In genomic region chr9:78236511-78236950, GRCh38 we compare ENCODE assay signal across 8 cellular contexts. TPM values are rescaled to one million over a fixed set of nuclear protein-coding genes. Genes with fewer than 3 reads are reported as not detected.
DNase-seq lines count a peak whose midpoint lies in the region; ATAC-seq, FAIRE-seq and TF ChIP-seq lines count a peak whose summit lies in the region.

No MANE protein-coding gene starts in this region.

- H3K9me1 ChIP-seq in keratinocyte (ENCODE audit: control insufficient read depth, extremely low read depth, insufficient read depth, low read length) = no peaks in the 10 kb centered on the region

- H3K9ac ChIP-seq in keratinocyte (ENCODE audit: control insufficient read depth, extremely low read depth, insufficient read depth, low read length) = peak overlapping the region; percentile 84

- no peaks in the 10 kb centered on the region for H3K4me1 ChIP-seq in ascending aorta
- H3K4me1 ChIP-seq in keratinocyte (ENCODE audit: control insufficient read depth, extremely low read depth, insufficient read depth, low read length) = peaks cover 11% of the 10 kb centered on the region

- ATAC-seq in GM21529 (IDR thresholded peaks at IDR 0.05; ENCODE audit: unreplicated experiment) = peak; percentile 18

- peak overlapping the region; percentile 95 for H2AFZ ChIP-seq in keratinocyte (ENCODE audit: control insufficient read depth, low read length)

- dilution Hi-C loops in keratinocyte (cut with MboI; ENCODE audit: extremely low pct_ligation_motif_present, low sequenced_read_pairs) = no loop called here

- no peaks in the 10 kb centered on the region for H3K27me3 ChIP-seq in ascending aorta
- no peaks in the 10 kb centered on the region for H3K27me3 ChIP-seq in keratinocyte (ENCODE audit: control insufficient read depth, extremely low read depth, insufficient read depth, low read length)

- H3K9me3 ChIP-seq in ascending aorta (no peaks in the 10 kb centered on the region), keratinocyte (ENCODE audit: control insufficient read depth, low read depth, low read length) (no peaks in the 10 kb centered on the region)

- POLR2A ChIA-PET in GM10248 (lab: Yijun Ruan, JAX) = interaction anchor here (0.7 kb wide), 1 partner anchor 61 kb away, joined by 10 read pairs; no protein-coding TSS in a partner anchor

- H3K79me2 ChIP-seq in keratinocyte (ENCODE audit: control insufficient read depth, insufficient read depth, low read length) = peaks cover 16% of the 10 kb centered on the region

- H3K27ac ChIP-seq in ascending aorta (peak overlapping the region; percentile 69 to 80), keratinocyte (ENCODE audit: control insufficient read depth, insufficient read depth, low read length) (peak overlapping the region; percentile 66)

- FAIRE-seq in keratinocyte (lab: Jason Lieb, UNC) = no peak

- H3K36me3 ChIP-seq in ascending aorta (no peaks in the 10 kb centered on the region), keratinocyte (ENCODE audit: control insufficient read depth in 2 of 2, extremely low read depth in 1 of 2, insufficient read depth in 2 of 2, low read length in 2 of 2) (peaks cover 0 to 3% of the 10 kb centered on the region in 2 experiments)

- CTCF ChIA-PET in GM10248 (lab: Yijun Ruan, JAX) = no interaction called here

- H3K4me3 ChIP-seq in ascending aorta (peak overlapping the region; percentile 89 to 93), keratinocyte (ENCODE audit: control insufficient read depth in 2 of 3, extremely low read depth in 1 of 3, insufficient read depth in 2 of 3, low read depth in 1 of 3, low read length in 3 of 3) (peak overlapping the region; percentile 51 to 90 (median 59))

- TF ChIP-seq CTCF in GM10248 (IDR thresholded peaks at IDR 0.05; ENCODE audit: control extremely low read depth, extremely low read depth, low read depth, missing control alignments) (no peak), ascending aorta (IDR thresholded peaks at IDR 0.05) (no peak), keratinocyte (optimal IDR thresholded peaks at IDR 0.05 in 1 of 3, IDR thresholded peaks at IDR 0.05 in 1 of 3, conservative IDR thresholded peaks at IDR 0.05 in 1 of 3; ENCODE audit: extremely low read depth in 1 of 3, insufficient read depth in 2 of 3, low read length in 3 of 3) (no peak)

- peak overlapping the region; percentile 89 for H3K4me2 ChIP-seq in keratinocyte (ENCODE audit: control insufficient read depth, extremely low read depth, insufficient read depth, low read depth, low read length)

- intact Hi-C loops in ascending aorta (cut with DNase I) = loop anchor here (10.0 kb wide), 1 partner anchor 1062 kb away; the partner anchor contains the start of gene VPS13A

- H4K20me1 ChIP-seq in keratinocyte (ENCODE audit: control insufficient read depth, extremely low read depth, insufficient read depth, low read length) = no peaks in the 10 kb centered on the region

- DNase-seq in GM10248 (ENCODE audit: extremely low spot score) = peak; percentile 48
- DNase-seq in KG1 (lab: John Stamatoyannopoulos, UW) = peak; percentile 66
- no peak for DNase-seq in ascending aorta (ENCODE audit: low spot score in 2 of 2)
- no peak for DNase-seq in keratinocyte (ENCODE audit: low read depth, low spot score)
- peak; percentile 28 for DNase-seq in superior temporal gyrus (ENCODE audit: extremely low spot score)
- no peak for DNase-seq in DMS79 (lab: John Stamatoyannopoulos, UW)
- no peak for DNase-seq in middle frontal gyrus (ENCODE audit: extremely low spot score, low spot score)

RNA-seq across cellular contexts. Expression of gene CEP78, which starts 0.7 kb away (rescaled TPM):
- total RNA-seq in ascending aorta = 19.8 TPM
- polyA plus RNA-seq in keratinocyte = 5.1 to 13.2 TPM (median 10.1 TPM) in 3 replicates
- 6.3 TPM for polyA plus RNA-seq in keratinocyte (2011; ENCODE audit: low read depth)
- polyA plus RNA-seq in keratinocyte (2011; cell fraction: cytosol; rRNA removed) = 5.5 and 9.9 TPM in 2 replicates
- polyA plus RNA-seq in keratinocyte (2011; cell fraction: nucleus; rRNA removed) = 8.0 and 9.8 TPM in 2 replicates
- 2.3 and 10.3 TPM in 2 replicates for polyA plus RNA-seq in keratinocyte (2012; ENCODE audit: low replicate concordance)
- 2.4 to 13.2 TPM (median 5.1 TPM) in 3 replicates for polyA minus RNA-seq in keratinocyte
- polyA minus RNA-seq in keratinocyte (2011; cell fraction: cytosol; rRNA and poly(A)+ RNA removed) = 6.3 TPM
- polyA minus RNA-seq in keratinocyte (2011; cell fraction: nucleus; rRNA and poly(A)+ RNA removed) = 4.9 and 9.7 TPM in 2 replicates

Comparison
In these comparisons a context has a peak if more than half of its experiments do, and no peak if none do; other contexts are left out.
1. DNase-seq: peak in GM10248 (single experiment), KG1 (single experiment) and superior temporal gyrus (single experiment); none in ascending aorta (0 of 2), keratinocyte (single experiment), DMS79 (single experiment) and middle frontal gyrus (single experiment).